8 cellular contexts compared by ENCODE assay signal in the genomic region with DNA sequence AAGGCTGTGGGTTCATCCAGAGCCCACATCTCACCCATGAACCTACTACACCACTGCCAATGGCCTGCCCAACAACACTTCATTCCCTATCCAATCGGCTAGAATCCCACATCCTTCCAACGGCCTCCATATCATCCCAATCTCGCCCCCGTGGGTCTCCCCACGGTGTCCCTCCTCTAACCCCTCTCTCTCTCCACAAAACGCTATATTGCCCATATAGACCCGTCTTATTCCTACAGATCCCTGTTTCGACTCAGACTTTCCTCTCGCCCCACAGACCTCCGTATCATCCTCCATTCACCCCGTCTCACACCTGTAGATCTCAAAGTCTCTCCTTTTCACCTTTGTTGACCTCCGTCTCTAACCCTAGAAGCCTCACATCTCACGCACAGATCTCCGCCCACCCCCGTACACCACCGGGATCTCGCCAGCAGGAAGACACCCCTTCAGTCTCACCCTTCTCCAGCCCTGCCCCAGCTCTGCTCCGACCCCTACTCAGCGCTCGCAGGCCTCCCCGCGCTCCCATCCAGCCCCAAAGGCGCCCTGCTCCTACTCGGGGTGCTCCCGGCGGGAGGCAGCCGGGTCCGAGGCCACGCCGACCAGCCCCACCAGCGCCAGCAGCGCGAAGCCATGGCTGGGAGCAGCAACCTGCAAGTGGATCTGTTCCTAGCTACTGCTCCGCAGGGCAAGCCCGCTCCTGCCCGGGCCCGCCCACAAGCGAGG. TPM values are rescaled to one million over a fixed set of nuclear protein-coding genes. Genes with fewer than 3 reads are reported as not detected.
DNase-seq lines count a peak whose midpoint lies in the region; ATAC-seq lines count a peak whose summit lies in the region.

A gene with protein sequence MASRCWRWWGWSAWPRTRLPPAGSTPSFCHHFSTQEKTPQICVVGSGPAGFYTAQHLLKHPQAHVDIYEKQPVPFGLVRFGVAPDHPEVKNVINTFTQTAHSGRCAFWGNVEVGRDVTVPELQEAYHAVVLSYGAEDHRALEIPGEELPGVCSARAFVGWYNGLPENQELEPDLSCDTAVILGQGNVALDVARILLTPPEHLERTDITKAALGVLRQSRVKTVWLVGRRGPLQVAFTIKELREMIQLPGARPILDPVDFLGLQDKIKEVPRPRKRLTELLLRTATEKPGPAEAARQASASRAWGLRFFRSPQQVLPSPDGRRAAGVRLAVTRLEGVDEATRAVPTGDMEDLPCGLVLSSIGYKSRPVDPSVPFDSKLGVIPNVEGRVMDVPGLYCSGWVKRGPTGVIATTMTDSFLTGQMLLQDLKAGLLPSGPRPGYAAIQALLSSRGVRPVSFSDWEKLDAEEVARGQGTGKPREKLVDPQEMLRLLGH (minus strand): TSS at position 682 of the 723 bp plus-strand sequence. CDS start 50 bp downstream, at position 632.

- peak within 1 kb of the TSS; percentile 96 for H3K27ac Mint-ChIP-seq in activated naive CD4-positive, alpha-beta T cell treated with anti-CD3 and anti-CD28 coated beads, Interleukin-2, amount 50 U/mL, for 24 hours
- peak within 1 kb of the TSS; percentile 99 for H3K27ac Mint-ChIP-seq in activated T-cell treated with anti-CD3 and anti-CD28 coated beads, Interleukin-2, amount 50 U/mL, for 72 hours

- no peaks in the 10 kb centered on the region for H3K36me3 ChIP-seq in subcutaneous abdominal adipose tissue (ENCODE audit: control insufficient read depth in 5 of 5, insufficient read depth in 5 of 5, low read length in 5 of 5)

- peak within 1 kb of the TSS; percentile 94 for H3K4me3 ChIP-seq in iPS-18c (ENCODE audit: insufficient read depth, low read depth, low read length)
- peak within 1 kb of the TSS; percentile 74 to 90 (median 84) for H3K4me3 ChIP-seq in subcutaneous abdominal adipose tissue (ENCODE audit: low read depth in 1 of 5, low read length in 5 of 5)

- H3K9me3 ChIP-seq in iPS-18c (ENCODE audit: control insufficient read depth, insufficient read depth, low read length) (peaks cover 4% of the 10 kb centered on the region), subcutaneous abdominal adipose tissue (ENCODE audit: control insufficient read depth in 5 of 5, low read length in 5 of 5) (no peaks in the 10 kb centered on the region)

- H3K9ac ChIP-seq in subcutaneous abdominal adipose tissue (ENCODE audit: low read length in 5 of 5) = peak within 1 kb of the TSS; percentile 73 to 94 (median 84)

- DNase-seq in activated naive CD4-positive, alpha-beta T cell treated with anti-CD3 and anti-CD28 coated beads, Interleukin-2, amount 50 U/mL, for 16 hours = no peak
- no peak for DNase-seq in activated T-cell treated with anti-CD3 and anti-CD28 coated beads, Interleukin-2, amount 50 U/mL, for 72 hours
- DNase-seq in NCI-H2081 treated with DMSO at 0.1 percent for 48 hours (lab: John Stamatoyannopoulos, UW) (no peak), sciatic nerve (ENCODE audit: low spot score) (no peak)

- peak; percentile 18 for ATAC-seq in HG03139 (IDR thresholded peaks at IDR 0.05; ENCODE audit: unreplicated experiment)
- ATAC-seq in activated T-cell treated with anti-CD3 and anti-CD28 coated beads, Interleukin-2, amount 50 U/mL, for 72 hours (replicated peaks in 1 of 2) = peak; percentile 24 to 35
- ATAC-seq in sciatic nerve = no peak

- peaks cover 5 to 22% (median 18%) of the 10 kb centered on the region in 5 donors for H3K4me1 ChIP-seq in subcutaneous abdominal adipose tissue (ENCODE audit: control insufficient read depth in 5 of 5, insufficient read depth in 5 of 5, low read length in 5 of 5)

- peaks cover 17% of the 10 kb centered on the region for H3K4me1 Mint-ChIP-seq in activated naive CD4-positive, alpha-beta T cell treated with anti-CD3 and anti-CD28 coated beads, Interleukin-2, amount 50 U/mL, for 24 hours
- H3K4me1 Mint-ChIP-seq in activated T-cell treated with anti-CD3 and anti-CD28 coated beads, Interleukin-2, amount 50 U/mL, for 72 hours (ENCODE audit: low read depth) = peaks cover 43% of the 10 kb centered on the region

- intact Hi-C loops in sciatic nerve (cut with DNase I) = no loop called here

- peaks cover under 1 to 3% (median under 1%) of the 10 kb centered on the region in 5 donors for H3K27me3 ChIP-seq in subcutaneous abdominal adipose tissue (ENCODE audit: control insufficient read depth in 5 of 5, insufficient read depth in 4 of 5, low read length in 5 of 5)

- H3K36me3 Mint-ChIP-seq in activated naive CD4-positive, alpha-beta T cell treated with anti-CD3 and anti-CD28 coated beads, Interleukin-2, amount 50 U/mL, for 24 hours = no peaks in the 10 kb centered on the region
- H3K36me3 Mint-ChIP-seq in activated T-cell treated with anti-CD3 and anti-CD28 coated beads, Interleukin-2, amount 50 U/mL, for 72 hours (ENCODE audit: insufficient read depth in 2 of 2) = peaks cover 4 to 6% of the 10 kb centered on the region in 2 donors

- no peaks in the 10 kb centered on the region for H3K9me3 Mint-ChIP-seq in activated naive CD4-positive, alpha-beta T cell treated with anti-CD3 and anti-CD28 coated beads, Interleukin-2, amount 50 U/mL, for 24 hours
- H3K9me3 Mint-ChIP-seq in activated T-cell treated with anti-CD3 and anti-CD28 coated beads, Interleukin-2, amount 50 U/mL, for 72 hours = no peaks in the 10 kb centered on the region

- peak within 1 kb of the TSS; percentile 89 for H3K27ac ChIP-seq in subcutaneous abdominal adipose tissue (ENCODE audit: low read depth, low read length)

- H3K27me3 Mint-ChIP-seq in activated naive CD4-positive, alpha-beta T cell treated with anti-CD3 and anti-CD28 coated beads, Interleukin-2, amount 50 U/mL, for 24 hours = no peaks in the 10 kb centered on the region
- H3K27me3 Mint-ChIP-seq in activated T-cell treated with anti-CD3 and anti-CD28 coated beads, Interleukin-2, amount 50 U/mL, for 72 hours (ENCODE audit: low read depth) = no peaks in the 10 kb centered on the region

- H3K4me3 Mint-ChIP-seq in activated naive CD4-positive, alpha-beta T cell treated with anti-CD3 and anti-CD28 coated beads, Interleukin-2, amount 50 U/mL, for 24 hours = peak within 1 kb of the TSS; percentile 90
- peak within 1 kb of the TSS; percentile 92 to 95 for H3K4me3 Mint-ChIP-seq in activated T-cell treated with anti-CD3 and anti-CD28 coated beads, Interleukin-2, amount 50 U/mL, for 72 hours

RNA-seq across cellular contexts. Expression of the gene that starts here (rescaled TPM):
- total RNA-seq in activated T-cell treated with anti-CD3 and anti-CD28 coated beads, Interleukin-2, amount 50 U/mL, for 72 hours = 10 to 100 TPM; 44.3 to 79.7 TPM
- 6.3 TPM for total RNA-seq in sciatic nerve
